ENCODE assay signal across 20 cellular contexts in genomic region chr6:74971631-74972030, GRCh38.
A peak's percentile ranks its signal among the peaks of the same experiment; 100 is the strongest.
DNase-seq lines count a peak whose midpoint lies in the region; ATAC-seq, FAIRE-seq and TF ChIP-seq lines count a peak whose summit lies in the region.
"Had no signal": no experiment of that assay in that cellular context is flagged by ENCODE, and none has a peak within 500 bp of the region (broad histone marks: within the 10 kb centered on the region; RNA-seq: fewer than 3 reads in every experiment).

No MANE protein-coding gene starts in this region.

- H3K27ac Mint-ChIP-seq in nephron: peak overlapping the region; percentile 55 to 76 (median 68)
- H3K27ac Mint-ChIP-seq: CD8-positive, alpha-beta memory T cell had no signal

- H3K27me3 ChIP-seq in endothelial cell of umbilical vein (ENCODE audit: control insufficient read depth in 2 of 2, insufficient read depth in 2 of 2, low read length in 2 of 2) (no peaks in the 10 kb centered on the region), MG63 (no peaks in the 10 kb centered on the region)

- no peaks in the 10 kb centered on the region for H3K27me3 Mint-ChIP-seq in nephron (ENCODE audit: low read depth)
- H3K27me3 Mint-ChIP-seq: CD8-positive, alpha-beta memory T cell had no signal

- no peak overlapping the region for H3K9ac ChIP-seq in endothelial cell of umbilical vein (replicated peaks; ENCODE audit: extremely low read depth, insufficient read depth, low read length)

- peaks cover 42% of the 10 kb centered on the region for H3K4me1 Mint-ChIP-seq in nephron
- H3K4me1 Mint-ChIP-seq: CD8-positive, alpha-beta memory T cell had no signal

- H3K9me3 ChIP-seq in endothelial cell of umbilical vein (replicated peaks; ENCODE audit: control insufficient read depth, insufficient read depth, low read length) (no peaks in the 10 kb centered on the region), MG63 (no peaks in the 10 kb centered on the region; the same call in 1 of the 2 replicates)
- H3K9me3 ChIP-seq: HAP-1 had no signal

- H2AFZ ChIP-seq in endothelial cell of umbilical vein (ENCODE audit: low read depth, low read length): no peak overlapping the region

- peaks cover 1% of the 10 kb centered on the region for H3K9me3 Mint-ChIP-seq in nephron

- DNase-seq in AG20443 (ENCODE audit: low spot score): peak; percentile 13
- peak; percentile 5 for DNase-seq in HTR-8/SVneo (ENCODE audit: insufficient read length, low spot score)
- peak; percentile 5 for DNase-seq in endothelial cell of umbilical vein (ENCODE audit: low read depth, low spot score)
- DNase-seq in MG63: no peak
- DNase-seq in anterior cingulate cortex (lab: John Stamatoyannopoulos, UW): no peak
- DNase-seq: C1 segment of cervical spinal cord; CD8-positive, alpha-beta memory T cell; DMS79; NCI-H1048; NCI-H1436; NCI-H1930; NCI-H2171 treated with DMSO at 0.1 percent for 48 hours; NCI-H446; NCI-H69 had no signal

- POLR2A ChIA-PET in endothelial cell of umbilical vein (lab: Charles Lee): no interaction called here

- no peaks in the 10 kb centered on the region for H4K20me1 ChIP-seq in endothelial cell of umbilical vein (replicated peaks; ENCODE audit: control insufficient read depth, extremely low read depth, insufficient read depth, low read length)

- intact Hi-C loops in endothelial cell of umbilical vein (cut with micrococcal nuclease): loop anchor here (5.0 to 10.0 kb wide), 2 partner anchors 233 to 834 kb away; partner anchors contain the start of gene COL12A1

- TF ChIP-seq CTCF in endothelial cell of umbilical vein (IDR thresholded peaks at IDR 0.05; ENCODE audit: extremely low read depth in 1 of 2, insufficient read depth in 1 of 2, low read depth in 1 of 2, low read length in 2 of 2) (no peak), nephron (IDR thresholded peaks at IDR 0.05; ENCODE audit: unreplicated experiment in 3 of 3) (no peak)

- no peaks in the 10 kb centered on the region for H3K79me2 ChIP-seq in endothelial cell of umbilical vein (ENCODE audit: control insufficient read depth, insufficient read depth, low read length)

- H3K27ac ChIP-seq in endothelial cell of umbilical vein (ENCODE audit: insufficient read depth, low read depth, low read length): no peak overlapping the region

- CTCF ChIA-PET in endothelial cell of umbilical vein (lab: Charles Lee): no interaction called here

- dilution Hi-C loops in endothelial cell of umbilical vein (cut with MboI; ENCODE audit: extremely low pct_ligation_motif_present, low sequenced_read_pairs): no loop called here

- no peak for TF ChIP-seq POLR2A in endothelial cell of umbilical vein (IDR thresholded peaks at IDR 0.05; ENCODE audit: low read depth, low read length)

- H3K4me1 ChIP-seq in endothelial cell of umbilical vein (ENCODE audit: control insufficient read depth, extremely low read depth, insufficient read depth, low read length): peaks cover 18% of the 10 kb centered on the region
- H3K4me1 ChIP-seq: HAP-1 had no signal

- no peak overlapping the region for H3K4me2 ChIP-seq in endothelial cell of umbilical vein (ENCODE audit: insufficient read depth, low read length)

- H3K4me3 ChIP-seq in endothelial cell of umbilical vein (replicated peaks in 1 of 3; ENCODE audit: insufficient read depth in 1 of 3, low read depth in 1 of 3, low read length in 3 of 3) (no peak overlapping the region), MG63 (no peak overlapping the region)
- H3K4me3 ChIP-seq: HAP-1 had no signal

- H3K36me3 Mint-ChIP-seq in nephron (ENCODE audit: low read depth): no peaks in the 10 kb centered on the region
- H3K36me3 Mint-ChIP-seq: CD8-positive, alpha-beta memory T cell had no signal

- H3K36me3 ChIP-seq in endothelial cell of umbilical vein (ENCODE audit: control insufficient read depth in 2 of 2, extremely low read depth in 1 of 2, insufficient read depth in 2 of 2, low read length in 2 of 2) (no peaks in the 10 kb centered on the region), MG63 (no peaks in the 10 kb centered on the region)
- H3K36me3 ChIP-seq: HAP-1 had no signal

- no TSS peak for BruUV-seq in endothelial cell of umbilical vein (replicated peaks; lab: Mats Ljungman, UMichigan)

- ATAC-seq in HG02885 (IDR thresholded peaks at IDR 0.05; ENCODE audit: poor library complexity, unreplicated experiment): no peak
- ATAC-seq: Panc1, Right ventricle myocardium inferior had no signal

- no peaks in the 10 kb centered on the region for H3K9me1 ChIP-seq in endothelial cell of umbilical vein (replicated peaks; ENCODE audit: control insufficient read depth, extremely low read depth, insufficient read depth, low read length)

- FAIRE-seq in HTR-8/SVneo (lab: Jason Lieb, UNC) (no peak), endothelial cell of umbilical vein (lab: Jason Lieb, UNC) (no peak)
- FAIRE-seq: D721Med had no signal

- no peak overlapping the region for H3K4me3 Mint-ChIP-seq in nephron
- H3K4me3 Mint-ChIP-seq: CD8-positive, alpha-beta memory T cell had no signal

TF ChIP-seq in endothelial cell of umbilical vein, 7 proteins besides CTCF, POLR2A, EP300 and RAD21:
- TF ChIP-seq MYC (IDR thresholded peaks at IDR 0.05; ENCODE audit: low read depth, low read length) (no peak), MAX (IDR thresholded peaks at IDR 0.05; ENCODE audit: insufficient read depth, insufficient read length) (no peak), EZH2 (IDR thresholded peaks at IDR 0.05; ENCODE audit: borderline replicate concordance, low read depth, low read length, severe bottlenecking) (no peak), GATA2 (IDR thresholded peaks at IDR 0.05; ENCODE audit: insufficient read depth, insufficient read length, low read depth, low read length) (no peak), FOS (IDR thresholded peaks at IDR 0.05; ENCODE audit: borderline replicate concordance, insufficient read depth, low read length) (no peak), JUN (IDR thresholded peaks at IDR 0.05; ENCODE audit: borderline replicate concordance, insufficient read depth, insufficient read length, low read depth) (no peak), POLR2AphosphoS5 (IDR thresholded peaks at IDR 0.05; ENCODE audit: insufficient read depth, low read depth, low read length) (no peak)

Comparison
In these comparisons a context has a peak if more than half of its experiments do, and no peak if none do; other contexts are left out.
1. DNase-seq: peak in AG20443 (single experiment), HTR-8/SVneo (single experiment) and endothelial cell of umbilical vein (single experiment); none in MG63 (single experiment) and anterior cingulate cortex (0 of 58).